ENCODE assay signal across 19 cellular contexts in the genomic region with DNA sequence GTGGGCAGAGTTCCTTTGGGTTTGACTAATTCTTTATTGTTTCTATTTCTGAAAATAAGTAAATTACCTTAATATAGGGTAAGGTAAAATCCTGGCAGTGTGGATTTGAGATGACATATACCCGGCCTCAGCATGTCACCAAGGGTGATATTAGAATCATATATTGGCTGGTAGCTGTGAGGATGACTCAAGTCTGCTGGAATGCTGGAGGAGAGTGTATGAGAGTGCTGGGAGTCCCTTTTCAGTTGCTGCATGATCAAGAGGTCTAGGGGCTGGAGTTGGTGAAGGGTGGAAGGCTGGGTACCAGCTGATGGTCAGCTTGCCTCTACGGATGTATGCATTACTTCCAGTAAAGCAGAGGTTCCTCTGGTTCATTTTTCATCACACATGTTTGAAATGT. TPM values are rescaled to one million over a fixed set of nuclear protein-coding genes. Genes with fewer than 3 reads are reported as not detected.
DNase-seq lines count a peak whose midpoint lies in the region; FAIRE-seq and TF ChIP-seq lines count a peak whose summit lies in the region.
"Had no signal": no experiment of that assay in that cellular context is flagged by ENCODE, and none has a peak within 500 bp of the region (broad histone marks: within the 10 kb centered on the region; RNA-seq: fewer than 3 reads in every experiment).

No MANE protein-coding gene starts in this region.

- no peak overlapping the region for H2BK5ac ChIP-seq in mesenchymal stem cell (ENCODE audit: low read depth, low read length, poor library complexity, severe bottlenecking)

- no peak for TF ChIP-seq CTCF in cardiac fibroblast (IDR thresholded peaks at IDR 0.05; ENCODE audit: low read depth, low read length)

- H3K4me3 Mint-ChIP-seq in CD4-positive, alpha-beta memory T cell, result no peak overlapping the region
- H3K4me3 Mint-ChIP-seq: activated CD4-positive, alpha-beta memory T cell treated with anti-CD3 and anti-CD28 coated beads, Interleukin-2, amount 10 ng/mL, durations not matched to agents 7 days and 5 days; activated naive CD4-positive, alpha-beta T cell treated with anti-CD3 and anti-CD28 coated beads, Interleukin-2, amount 50 U/mL, for 24 hours; activated T-cell treated with anti-CD3 and anti-CD28 coated beads, Interleukin-2, amount 50 U/mL, for 24 hours; memory B cell; natural killer cell had no signal

- no peak overlapping the region for H3K23ac ChIP-seq in mesenchymal stem cell (ENCODE audit: low read length in 2 of 2)

- no peaks in the 10 kb centered on the region for H3K27me3 Mint-ChIP-seq in CD4-positive, alpha-beta memory T cell
- H3K27me3 Mint-ChIP-seq: activated CD4-positive, alpha-beta memory T cell treated with anti-CD3 and anti-CD28 coated beads, Interleukin-2, amount 10 ng/mL, durations not matched to agents 7 days and 5 days; activated naive CD4-positive, alpha-beta T cell treated with anti-CD3 and anti-CD28 coated beads, Interleukin-2, amount 50 U/mL, for 24 hours; activated T-cell treated with anti-CD3 and anti-CD28 coated beads, Interleukin-2, amount 50 U/mL, for 24 hours; memory B cell had no signal

- H3K79me1 ChIP-seq in mesenchymal stem cell (replicated peaks; ENCODE audit: low read length, poor library complexity, severe bottlenecking), result peaks cover 10% of the 10 kb centered on the region

- no peak overlapping the region for H3K18ac ChIP-seq in mesenchymal stem cell (ENCODE audit: low read depth in 1 of 2, low read length in 2 of 2)

- H3K9me3 ChIP-seq in mesenchymal stem cell (ENCODE audit: control insufficient read depth, low read length), result no peaks in the 10 kb centered on the region
- H3K9me3 ChIP-seq in CD4-positive, alpha-beta memory T cell (ENCODE audit: control insufficient read depth in 1 of 2, low read length in 2 of 2), result no peaks in the 10 kb centered on the region
- H3K9me3 ChIP-seq: spleen had no signal

- 85% methylated on average over 2 of the region's 2 CpGs for WGBS in mesenchymal stem cell

- H2AK5ac ChIP-seq in mesenchymal stem cell (ENCODE audit: low read length, severe bottlenecking), result no peak overlapping the region

- peaks cover 27 to 42% of the 10 kb centered on the region in 2 donors for H3K36me3 Mint-ChIP-seq in CD4-positive, alpha-beta memory T cell
- H3K36me3 Mint-ChIP-seq: natural killer cell had no signal

- no peak overlapping the region for H3K27ac Mint-ChIP-seq in CD4-positive, alpha-beta memory T cell
- H3K27ac Mint-ChIP-seq: activated CD4-positive, alpha-beta memory T cell treated with anti-CD3 and anti-CD28 coated beads, Interleukin-2, amount 10 ng/mL, durations not matched to agents 7 days and 5 days; activated naive CD4-positive, alpha-beta T cell treated with anti-CD3 and anti-CD28 coated beads, Interleukin-2, amount 50 U/mL, for 24 hours; activated T-cell treated with anti-CD3 and anti-CD28 coated beads, Interleukin-2, amount 50 U/mL, for 24 hours; memory B cell; natural killer cell had no signal

- H3K14ac ChIP-seq in mesenchymal stem cell (ENCODE audit: low read length in 2 of 2), result no peak overlapping the region

- H2BK12ac ChIP-seq in mesenchymal stem cell (ENCODE audit: low read length in 2 of 2), result no peak overlapping the region

- no peak overlapping the region for H2BK120ac ChIP-seq in mesenchymal stem cell (ENCODE audit: low read depth, low read length)

- CTCF ChIA-PET in CD4-positive, alpha-beta memory T cell (lab: Charles Lee; ENCODE audit: partially characterized antibody), result interaction anchor here (1.0 to 1.6 kb wide), 2 partner anchors 146 to 555 kb away, joined by 3 to 5 read pairs; no protein-coding TSS in a partner anchor

- POLR2A ChIA-PET in CD4-positive, alpha-beta memory T cell (lab: Charles Lee; ENCODE audit: partially characterized antibody), result no interaction called here

- FAIRE-seq in HTR-8/SVneo (lab: Jason Lieb, UNC), result peak; percentile 44

- H3K27ac ChIP-seq in mesenchymal stem cell (ENCODE audit: low read length, poor library complexity, severe bottlenecking), result no peak overlapping the region
- no peak overlapping the region for H3K27ac ChIP-seq in CD4-positive, alpha-beta memory T cell (ENCODE audit: low read depth, low read length)
- H3K27ac ChIP-seq: cardiac muscle cell, hepatocyte, spleen had no signal

- H2BK15ac ChIP-seq in mesenchymal stem cell (ENCODE audit: low read depth, poor library complexity, severe bottlenecking), result no peak overlapping the region

- intact Hi-C loops in CD4-positive, alpha-beta memory T cell (cut with micrococcal nuclease), result no loop called here

- no peak overlapping the region for H4K8ac ChIP-seq in mesenchymal stem cell (ENCODE audit: low read length)

- DNase-seq in EH (ENCODE audit: low read depth) (peak; percentile 49), HTR-8/SVneo (ENCODE audit: insufficient read length, low spot score) (peak; percentile 17), cardiac fibroblast (ENCODE audit: low read depth in 2 of 2) (peak; percentile 23 to 45), mesenchymal stem cell (peak; percentile 15), activated gamma-delta T cell treated with Interleukin-2 at 50 U/mL for 16 hours (no peak), midbrain (lab: John Stamatoyannopoulos, UW) (no peak)
- DNase-seq in CD4-positive, alpha-beta memory T cell, result no peak
- DNase-seq: activated CD4-positive, alpha-beta memory T cell treated with anti-CD3 and anti-CD28 coated beads, Interleukin-2, amount 10 ng/mL, durations not matched to agents 7 days and 5 days; activated T-cell treated with anti-CD3 and anti-CD28 coated beads, Interleukin-2, amount 50 U/mL, for 24 hours; islet precursor cell; natural killer cell; NCI-H146; posterior cingulate gyrus; spleen; stimulated activated CD8-positive, alpha-beta memory T cell treated with anti-CD3 and anti-CD28 coated beads, Interleukin-4, amount 100 ng/mL, for 48 hours had no signal

- peaks cover 0 to 9% of the 10 kb centered on the region in 2 experiments for H3K36me3 ChIP-seq in mesenchymal stem cell (ENCODE audit: control insufficient read depth in 1 of 2, insufficient read depth in 2 of 2, low read depth in 1 of 2, low read length in 2 of 2)
- peaks cover 13% of the 10 kb centered on the region for H3K36me3 ChIP-seq in CD4-positive, alpha-beta memory T cell (ENCODE audit: insufficient read depth, low read length)
- H3K36me3 ChIP-seq: cardiac muscle cell had no signal

- H2AFZ ChIP-seq in mesenchymal stem cell (ENCODE audit: low read depth, low read length), result no peak overlapping the region
- H2AFZ ChIP-seq: hepatocyte had no signal

- H3K4ac ChIP-seq in mesenchymal stem cell (ENCODE audit: low read depth in 1 of 2, low read length in 2 of 2), result no peak overlapping the region

- no peak overlapping the region for H4K91ac ChIP-seq in mesenchymal stem cell (ENCODE audit: low read length)

- H3K4me2 ChIP-seq in mesenchymal stem cell (ENCODE audit: low read length, poor library complexity, severe bottlenecking), result no peak overlapping the region
- H3K4me2 ChIP-seq: hepatocyte had no signal

- no peak overlapping the region for H3K9ac ChIP-seq in mesenchymal stem cell (ENCODE audit: low read length)

- peaks cover 0 to 2% (median 0%) of the 10 kb centered on the region in 8 donors for H3K9me3 Mint-ChIP-seq in CD4-positive, alpha-beta memory T cell
- H3K9me3 Mint-ChIP-seq: activated CD4-positive, alpha-beta memory T cell treated with anti-CD3 and anti-CD28 coated beads, Interleukin-2, amount 10 ng/mL, durations not matched to agents 7 days and 5 days; activated naive CD4-positive, alpha-beta T cell treated with anti-CD3 and anti-CD28 coated beads, Interleukin-2, amount 50 U/mL, for 24 hours; activated T-cell treated with anti-CD3 and anti-CD28 coated beads, Interleukin-2, amount 50 U/mL, for 24 hours; memory B cell; natural killer cell had no signal

- H3K4me3 ChIP-seq in cardiac fibroblast (replicated peaks in 1 of 2; ENCODE audit: low read depth in 2 of 2, low read length in 2 of 2), result no peak overlapping the region
- H3K4me3 ChIP-seq in mesenchymal stem cell (ENCODE audit: insufficient read depth in 1 of 2, low read depth in 1 of 2, low read length in 2 of 2), result no peak overlapping the region
- H3K4me3 ChIP-seq in CD4-positive, alpha-beta memory T cell (ENCODE audit: low read length in 2 of 2), result no peak overlapping the region
- H3K4me3 ChIP-seq: cardiac muscle cell, hepatocyte, spleen had no signal

- no peaks in the 10 kb centered on the region for H3K27me3 ChIP-seq in mesenchymal stem cell (ENCODE audit: control insufficient read depth in 1 of 2, insufficient read depth in 1 of 2, low read length in 2 of 2)
- no peaks in the 10 kb centered on the region for H3K27me3 ChIP-seq in CD4-positive, alpha-beta memory T cell (ENCODE audit: insufficient read depth, low read length)
- H3K27me3 ChIP-seq: cardiac muscle cell, hepatocyte, spleen had no signal

- H3K4me1 ChIP-seq in mesenchymal stem cell (ENCODE audit: control insufficient read depth, insufficient read depth, low read depth, low read length), result peaks cover 5% of the 10 kb centered on the region
- H3K4me1 ChIP-seq in CD4-positive, alpha-beta memory T cell (ENCODE audit: insufficient read depth, low read length), result no peaks in the 10 kb centered on the region

- peaks cover 1 to 9% (median 5%) of the 10 kb centered on the region in 4 donors for H3K4me1 Mint-ChIP-seq in CD4-positive, alpha-beta memory T cell

RNA-seq across cellular contexts. Expression of gene SLC25A26, which starts 40.5 kb away (rescaled TPM):
- polyA plus RNA-seq in mesenchymal stem cell (2013, experiment 1 of 2), result 8.6 TPM
- 8.6 TPM for polyA plus RNA-seq in mesenchymal stem cell (2013, experiment 2 of 2)
- total RNA-seq in CD4-positive, alpha-beta memory T cell, result 10 to 100 TPM; 18.9 to 21.1 TPM
- polyA plus RNA-seq in CD4-positive, alpha-beta memory T cell, result 10 to 100 TPM; 37.0 to 58.1 TPM

Comparison
In these comparisons a context has a peak if more than half of its experiments do, and no peak if none do; other contexts are left out.
1. DNase-seq: peak in EH (single experiment), HTR-8/SVneo (single experiment), cardiac fibroblast (2 of 2) and mesenchymal stem cell (single experiment); none in CD4-positive, alpha-beta memory T cell (0 of 5), activated gamma-delta T cell treated with Interleukin-2 at 50 U/mL for 16 hours (single experiment) and midbrain (single experiment).